1 cellular context compared by ENCODE assay signal in genomic region chr1:212833211-212834207, GRCh38.
A peak's percentile ranks its signal among the peaks of the same experiment; 100 is the strongest.
TF ChIP-seq lines count a peak whose summit lies in the region.

No MANE protein-coding gene starts in this region.

TF ChIP-seq in liver, 16 proteins besides CTCF, POLR2A, EP300 and RAD21:
- TF ChIP-seq HNF4A (conservative IDR thresholded peaks at IDR 0.05), result peak; percentile 12 to 51
TF ChIP-seq in liver: peak in this region for 1; not testable (repeated sequence) for 15.
